ENCODE assay signal across 8 cellular contexts in the genomic region with DNA sequence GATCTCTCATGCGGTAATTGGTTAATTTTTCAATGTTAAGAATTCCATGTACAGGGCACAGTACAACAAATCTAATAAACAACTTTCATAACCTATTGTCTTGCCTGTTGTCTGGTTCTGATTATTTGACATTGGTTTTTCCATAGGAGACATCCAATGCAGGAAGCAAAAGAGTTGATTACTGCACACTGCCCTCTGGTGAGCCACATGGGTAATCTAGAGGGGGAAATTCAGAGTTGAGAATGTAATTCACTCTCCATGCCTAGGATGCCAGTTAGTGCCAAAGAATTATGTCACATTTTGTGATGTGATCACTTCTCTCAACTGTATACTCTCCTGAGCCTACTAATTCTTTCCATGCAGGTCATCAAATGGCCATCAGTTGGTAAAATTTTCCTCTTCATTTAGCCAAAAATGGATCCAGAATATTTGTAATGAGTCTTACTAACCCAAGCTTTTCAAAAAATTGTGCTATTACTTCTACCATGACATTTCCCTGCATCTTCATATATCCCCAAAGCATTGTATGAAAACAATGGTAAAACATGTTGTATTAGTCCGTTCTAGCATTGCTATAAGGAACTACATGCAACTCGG. TPM values are rescaled to one million over a fixed set of nuclear protein-coding genes. Genes with fewer than 3 reads are reported as not detected.
DNase-seq lines count a peak whose midpoint lies in the region; ATAC-seq, FAIRE-seq and TF ChIP-seq lines count a peak whose summit lies in the region.

No MANE protein-coding gene starts in this region.

- POLR2A ChIA-PET in HCT116 (lab: Charles Lee), result no interaction called here
- POLR2A ChIA-PET in endothelial cell of umbilical vein (lab: Charles Lee), result no interaction called here

- ATAC-seq in HCT116 (peak; percentile 93), pancreas (peak; percentile 77 to 96 (median 87))
- no peak for ATAC-seq in activated CD8-positive, alpha-beta memory T cell treated with anti-CD3 and anti-CD28 coated beads, Interleukin-2, amount 10 ng/mL, durations not matched to agents 7 days and 5 days

- H3K9ac ChIP-seq in HCT116 (ENCODE audit: low read length) (no peak overlapping the region), OCI-LY1 (ENCODE audit: low read length) (no peak overlapping the region), endothelial cell of umbilical vein (replicated peaks; ENCODE audit: extremely low read depth, insufficient read depth, low read length) (no peak overlapping the region)

- peak; percentile 60 for DNase-seq in AG20443 (ENCODE audit: low spot score)
- DNase-seq in HCT116 (ENCODE audit: low read depth, low spot score), result peak; percentile 36
- DNase-seq in endothelial cell of umbilical vein (ENCODE audit: low read depth, low spot score), result peak; percentile 73
- DNase-seq in pancreas, result peak in 3 of 6 donors; percentile 11 to 20 (median 18)
- no peak for DNase-seq in mesenteric fat pad (ENCODE audit: low spot score)
- DNase-seq in KG1 (lab: John Stamatoyannopoulos, UW), result no peak
- no peak for DNase-seq in activated CD8-positive, alpha-beta memory T cell treated with anti-CD3 and anti-CD28 coated beads, Interleukin-2, amount 10 ng/mL, durations not matched to agents 7 days and 5 days

- 91 to 97% methylated on average over 3 of the region's 3 CpGs for WGBS in pancreas, 2 donors

- dilution Hi-C loops in endothelial cell of umbilical vein (cut with MboI; ENCODE audit: extremely low pct_ligation_motif_present, low sequenced_read_pairs), result no loop called here

- intact Hi-C loops in HCT116 (cut with micrococcal nuclease), result loop anchor here (1.0 to 10.0 kb wide), 4 partner anchors 208 to 700 kb away; no protein-coding TSS in a partner anchor
- intact Hi-C loops in endothelial cell of umbilical vein (cut with micrococcal nuclease), result loop anchor here (1.0 kb wide), 5 partner anchors 203 to 827 kb away; no protein-coding TSS in a partner anchor
- intact Hi-C loops in pancreas (cut with DNase I), result no loop called here

- H3K9me1 ChIP-seq in endothelial cell of umbilical vein (replicated peaks; ENCODE audit: control insufficient read depth, extremely low read depth, insufficient read depth, low read length), result no peaks in the 10 kb centered on the region

- H4K20me1 ChIP-seq in HCT116 (ENCODE audit: insufficient read depth) (no peaks in the 10 kb centered on the region), OCI-LY1 (ENCODE audit: insufficient read depth, low read length) (no peaks in the 10 kb centered on the region), endothelial cell of umbilical vein (replicated peaks; ENCODE audit: control insufficient read depth, extremely low read depth, insufficient read depth, low read length) (no peaks in the 10 kb centered on the region)

- no peak overlapping the region for H3K4me3 Mint-ChIP-seq in activated CD8-positive, alpha-beta memory T cell treated with anti-CD3 and anti-CD28 coated beads, Interleukin-2, amount 10 ng/mL, durations not matched to agents 7 days and 5 days

- BruUV-seq in HCT116 (replicated peaks; lab: Mats Ljungman, UMichigan) (no TSS peak), endothelial cell of umbilical vein (replicated peaks; lab: Mats Ljungman, UMichigan) (no TSS peak)

- H3K27me3 Mint-ChIP-seq in activated CD8-positive, alpha-beta memory T cell treated with anti-CD3 and anti-CD28 coated beads, Interleukin-2, amount 10 ng/mL, durations not matched to agents 7 days and 5 days, result no peaks in the 10 kb centered on the region

- RAD21 ChIA-PET in HCT116 (lab: Charles Lee; ENCODE audit: low non-redundant PET in 1 of 2, low total read pairs in 2 of 2, uncharacterized antibody in 2 of 2, unreplicated experiment in 2 of 2), result no interaction called here

- H3K9me2 ChIP-seq in HCT116 (ENCODE audit: insufficient read depth) (no peaks in the 10 kb centered on the region), OCI-LY1 (ENCODE audit: low read depth, low read length) (no peaks in the 10 kb centered on the region)

- H3K27ac ChIP-seq in HCT116 (ENCODE audit: low read depth, low read length) (no peak overlapping the region), OCI-LY1 (ENCODE audit: low read depth, low read length, poor library complexity, severe bottlenecking) (no peak overlapping the region), endothelial cell of umbilical vein (ENCODE audit: insufficient read depth, low read depth, low read length) (no peak overlapping the region), pancreas (no peak overlapping the region)

- H3K9me3 ChIP-seq in HCT116 (ENCODE audit: control insufficient read depth in 1 of 2, insufficient read depth in 1 of 2, low read depth in 1 of 2, low read length in 2 of 2) (no peaks in the 10 kb centered on the region), OCI-LY1 (ENCODE audit: low read length) (no peaks in the 10 kb centered on the region), endothelial cell of umbilical vein (replicated peaks; ENCODE audit: control insufficient read depth, insufficient read depth, low read length) (no peaks in the 10 kb centered on the region), pancreas (no peaks in the 10 kb centered on the region)

- H3F3A ChIP-seq in OCI-LY1 (ENCODE audit: insufficient read depth, low read length), result no peaks in the 10 kb centered on the region

- H3K4me3 ChIP-seq in HCT116 (replicated peaks in 1 of 2; ENCODE audit: low read depth in 1 of 2, low read length in 2 of 2) (no peak overlapping the region), OCI-LY1 (ENCODE audit: low read depth, low read length, poor library complexity, severe bottlenecking) (no peak overlapping the region), endothelial cell of umbilical vein (replicated peaks in 1 of 3; ENCODE audit: insufficient read depth in 1 of 3, low read depth in 1 of 3, low read length in 3 of 3) (no peak overlapping the region), pancreas (no peak overlapping the region)

- peak; percentile 53 to 73 (median 72); a peak in 5 of 6 replicates for TF ChIP-seq CTCF in HCT116 (IDR thresholded peaks at IDR 0.05 in 2 of 3, conservative IDR thresholded peaks at IDR 0.05 in 1 of 3; ENCODE audit: borderline replicate concordance in 1 of 3, insufficient read depth in 1 of 3, low read depth in 2 of 3, low read length in 2 of 3)
- peak; percentile 57 for TF ChIP-seq CTCF in OCI-LY1 (IDR thresholded peaks at IDR 0.05; ENCODE audit: low read length)
- peak; percentile 56 to 62 for TF ChIP-seq CTCF in endothelial cell of umbilical vein (IDR thresholded peaks at IDR 0.05; ENCODE audit: extremely low read depth in 1 of 2, insufficient read depth in 1 of 2, low read depth in 1 of 2, low read length in 2 of 2)
- peak in 2 of 4 donors; percentile 31 for TF ChIP-seq CTCF in pancreas (IDR thresholded peaks at IDR 0.05)

- TF ChIP-seq POLR2A in HCT116 (IDR thresholded peaks at IDR 0.05; ENCODE audit: borderline replicate concordance, extremely low read depth, insufficient read depth, insufficient read length), result no peak
- no peak for TF ChIP-seq POLR2A in endothelial cell of umbilical vein (IDR thresholded peaks at IDR 0.05; ENCODE audit: low read depth, low read length)

- H3K4me1 ChIP-seq in HCT116 (ENCODE audit: control insufficient read depth in 1 of 2, insufficient read depth in 2 of 2, low read length in 2 of 2) (no peaks in the 10 kb centered on the region), OCI-LY1 (ENCODE audit: insufficient read depth, low read length, severe bottlenecking) (no peaks in the 10 kb centered on the region), endothelial cell of umbilical vein (ENCODE audit: control insufficient read depth, extremely low read depth, insufficient read depth, low read length) (no peaks in the 10 kb centered on the region), pancreas (no peaks in the 10 kb centered on the region)

- H3K9me3 Mint-ChIP-seq in activated CD8-positive, alpha-beta memory T cell treated with anti-CD3 and anti-CD28 coated beads, Interleukin-2, amount 10 ng/mL, durations not matched to agents 7 days and 5 days (ENCODE audit: low read depth), result no peaks in the 10 kb centered on the region

- no peaks in the 10 kb centered on the region for H3K79me2 ChIP-seq in HCT116 (ENCODE audit: insufficient read depth, low read length)
- no peaks in the 10 kb centered on the region for H3K79me2 ChIP-seq in OCI-LY1 (ENCODE audit: insufficient read depth, low read length)
- H3K79me2 ChIP-seq in endothelial cell of umbilical vein (ENCODE audit: control insufficient read depth, insufficient read depth, low read length), result no peaks in the 10 kb centered on the region

- no peaks in the 10 kb centered on the region for H3K36me3 ChIP-seq in HCT116 (ENCODE audit: control insufficient read depth in 1 of 2, insufficient read depth in 2 of 2, low read length in 2 of 2)
- no peaks in the 10 kb centered on the region for H3K36me3 ChIP-seq in OCI-LY1 (ENCODE audit: insufficient read depth, low read length)
- H3K36me3 ChIP-seq in endothelial cell of umbilical vein (ENCODE audit: control insufficient read depth in 2 of 2, extremely low read depth in 1 of 2, insufficient read depth in 2 of 2, low read length in 2 of 2), result no peaks in the 10 kb centered on the region
- H3K36me3 ChIP-seq in pancreas, result no peaks in the 10 kb centered on the region

- H3K27me3 ChIP-seq in HCT116 (ENCODE audit: insufficient read depth, low read length) (no peaks in the 10 kb centered on the region), OCI-LY1 (ENCODE audit: insufficient read depth, low read length) (no peaks in the 10 kb centered on the region), endothelial cell of umbilical vein (ENCODE audit: control insufficient read depth in 2 of 2, insufficient read depth in 2 of 2, low read length in 2 of 2) (no peaks in the 10 kb centered on the region), pancreas (no peaks in the 10 kb centered on the region)

- no peaks in the 10 kb centered on the region for H3K36me3 Mint-ChIP-seq in activated CD8-positive, alpha-beta memory T cell treated with anti-CD3 and anti-CD28 coated beads, Interleukin-2, amount 10 ng/mL, durations not matched to agents 7 days and 5 days

- FAIRE-seq in endothelial cell of umbilical vein (lab: Jason Lieb, UNC) (peak; percentile 75), pancreas (lab: Jason Lieb, UNC) (no peak)

- H3K4me1 Mint-ChIP-seq in activated CD8-positive, alpha-beta memory T cell treated with anti-CD3 and anti-CD28 coated beads, Interleukin-2, amount 10 ng/mL, durations not matched to agents 7 days and 5 days, result no peaks in the 10 kb centered on the region

- H3K4me2 ChIP-seq in HCT116 (ENCODE audit: low read length), result no peak overlapping the region
- H3K4me2 ChIP-seq in OCI-LY1 (ENCODE audit: low read length), result no peak overlapping the region
- no peak overlapping the region for H3K4me2 ChIP-seq in endothelial cell of umbilical vein (ENCODE audit: insufficient read depth, low read length)

- H2AFZ ChIP-seq in HCT116 (ENCODE audit: low read depth, low read length, poor library complexity, severe bottlenecking), result no peak overlapping the region
- H2AFZ ChIP-seq in OCI-LY1 (ENCODE audit: low read length), result no peak overlapping the region
- H2AFZ ChIP-seq in endothelial cell of umbilical vein (ENCODE audit: low read depth, low read length), result no peak overlapping the region

- H3K27ac Mint-ChIP-seq in activated CD8-positive, alpha-beta memory T cell treated with anti-CD3 and anti-CD28 coated beads, Interleukin-2, amount 10 ng/mL, durations not matched to agents 7 days and 5 days, result no peak overlapping the region

- TF ChIP-seq RAD21 in HCT116 (IDR thresholded peaks at IDR 0.05; ENCODE audit: low read depth), result peak; percentile 72

- CTCF ChIA-PET in HCT116 (lab: Charles Lee) (interaction anchor here (1.2 to 1.9 kb wide), 4 partner anchors 12 to 440 kb away, joined by 3 to 9 read pairs (median 4); no protein-coding TSS in a partner anchor), endothelial cell of umbilical vein (lab: Charles Lee) (interaction anchor here (0.6 to 4.0 kb wide), 13 partner anchors 13 to 700 kb away, joined by 3 to 31 read pairs (median 5); a partner anchor contains a TSS)
- CTCF ChIA-PET in activated CD8-positive, alpha-beta memory T cell treated with anti-CD3 and anti-CD28 coated beads, Interleukin-2, amount 10 ng/mL, durations not matched to agents 7 days and 5 days (lab: Charles Lee), result no interaction called here

RNA-seq across cellular contexts. Expression of a gene that starts 17.7 kb away (rescaled TPM):
- 18.1 TPM for total RNA-seq in HCT116 (2021; ENCODE audit: unreplicated experiment)
- 9.4 TPM in 2 replicates for polyA plus RNA-seq in HCT116 (2012)
- 9.9 and 10.5 TPM in 2 replicates for total RNA-seq in endothelial cell of umbilical vein
- polyA plus RNA-seq in endothelial cell of umbilical vein, result 3.3 and 3.8 TPM in 2 replicates
- 5.7 and 6.6 TPM in 2 replicates for polyA plus RNA-seq in endothelial cell of umbilical vein (2011; cell fraction: cytosol; rRNA removed)
- polyA plus RNA-seq in endothelial cell of umbilical vein (2011; cell fraction: nucleus; rRNA removed), result 8.0 and 11.0 TPM in 2 replicates
- polyA plus RNA-seq in endothelial cell of umbilical vein (2012), result 4.6 and 8.4 TPM in 2 replicates
- polyA minus RNA-seq in endothelial cell of umbilical vein, result 14.4 and 24.7 TPM in 2 replicates
- polyA minus RNA-seq in endothelial cell of umbilical vein (2011; cell fraction: cytosol; rRNA and poly(A)+ RNA removed), result 27.3 TPM
- polyA minus RNA-seq in endothelial cell of umbilical vein (2011; cell fraction: nucleus; rRNA and poly(A)+ RNA removed), result 27.2 and 28.7 TPM in 2 replicates
- total RNA-seq in pancreas, result 10 to 100 TPM; 18.0 to 27.0 (median 20.4) TPM
- 10 to 100 TPM; 15.0 to 18.7 TPM for polyA plus RNA-seq in pancreas
- 36.3 TPM for total RNA-seq in mesenteric fat pad
- 10 to 100 TPM; 18.3 to 22.9 TPM for total RNA-seq in activated CD8-positive, alpha-beta memory T cell treated with anti-CD3 and anti-CD28 coated beads, Interleukin-2, amount 10 ng/mL, durations not matched to agents 7 days and 5 days

Comparison
In these comparisons a context has a peak if more than half of its experiments do, and no peak if none do; other contexts are left out.
1. DNase-seq: peak in AG20443 (single experiment), HCT116 (single experiment) and endothelial cell of umbilical vein (single experiment); none in mesenteric fat pad (single experiment), KG1 (single experiment) and activated CD8-positive, alpha-beta memory T cell treated with anti-CD3 and anti-CD28 coated beads, Interleukin-2, amount 10 ng/mL, durations not matched to agents 7 days and 5 days (single experiment).
2. intact Hi-C loops: an anchor here in HCT116 (1.0 to 10.0 kb wide) and endothelial cell of umbilical vein (1.0 kb wide); none called in pancreas.